1 cellular context compared by ENCODE assay signal in the genomic region with DNA sequence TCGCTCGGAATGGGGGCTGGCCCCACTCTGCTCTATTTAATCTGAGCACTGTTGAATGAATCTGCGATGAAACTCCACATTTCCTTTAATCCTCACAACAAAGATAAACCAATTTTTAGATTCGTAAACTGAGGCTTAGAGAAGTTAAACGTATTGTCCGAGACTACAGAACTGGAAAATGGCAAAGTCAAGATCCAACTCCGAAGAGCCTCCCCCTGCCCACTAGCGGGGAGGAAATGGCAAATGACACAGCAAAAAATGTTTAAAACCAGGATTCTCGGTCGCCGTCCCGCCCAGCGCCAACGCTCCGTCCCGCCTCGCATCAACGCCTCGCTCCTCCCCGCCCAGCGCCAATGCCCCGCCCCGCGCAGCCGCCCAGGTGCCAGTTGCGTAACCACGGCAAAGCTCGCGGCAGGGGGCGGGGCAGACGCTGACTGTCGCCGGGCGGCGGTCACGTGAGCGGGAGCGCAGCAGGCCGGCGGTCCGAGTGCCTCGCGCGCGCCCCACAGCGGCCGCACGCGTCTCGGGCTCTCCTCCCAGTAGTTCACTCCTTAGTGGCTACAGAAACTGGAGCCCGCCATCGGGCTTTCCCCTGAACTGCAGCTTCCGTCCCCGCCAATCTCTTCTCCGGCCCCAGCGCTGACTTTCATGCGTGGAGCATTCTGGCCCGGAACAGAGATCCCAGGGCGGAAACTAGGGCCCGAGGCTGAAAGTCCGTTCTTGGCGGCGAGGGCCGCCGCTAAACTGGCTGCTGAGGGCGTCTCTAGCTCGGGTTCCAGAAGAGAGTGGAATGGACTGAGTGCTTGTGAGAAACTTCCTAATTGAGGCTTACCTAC.
TF ChIP-seq lines count a peak whose summit lies in the region.

No MANE protein-coding gene starts in this region.

TF ChIP-seq in HepG2, 621 proteins besides CTCF, POLR2A, EP300 and RAD21 (continued from another document and continues in another):
- TF ChIP-seq, protein P1, sequence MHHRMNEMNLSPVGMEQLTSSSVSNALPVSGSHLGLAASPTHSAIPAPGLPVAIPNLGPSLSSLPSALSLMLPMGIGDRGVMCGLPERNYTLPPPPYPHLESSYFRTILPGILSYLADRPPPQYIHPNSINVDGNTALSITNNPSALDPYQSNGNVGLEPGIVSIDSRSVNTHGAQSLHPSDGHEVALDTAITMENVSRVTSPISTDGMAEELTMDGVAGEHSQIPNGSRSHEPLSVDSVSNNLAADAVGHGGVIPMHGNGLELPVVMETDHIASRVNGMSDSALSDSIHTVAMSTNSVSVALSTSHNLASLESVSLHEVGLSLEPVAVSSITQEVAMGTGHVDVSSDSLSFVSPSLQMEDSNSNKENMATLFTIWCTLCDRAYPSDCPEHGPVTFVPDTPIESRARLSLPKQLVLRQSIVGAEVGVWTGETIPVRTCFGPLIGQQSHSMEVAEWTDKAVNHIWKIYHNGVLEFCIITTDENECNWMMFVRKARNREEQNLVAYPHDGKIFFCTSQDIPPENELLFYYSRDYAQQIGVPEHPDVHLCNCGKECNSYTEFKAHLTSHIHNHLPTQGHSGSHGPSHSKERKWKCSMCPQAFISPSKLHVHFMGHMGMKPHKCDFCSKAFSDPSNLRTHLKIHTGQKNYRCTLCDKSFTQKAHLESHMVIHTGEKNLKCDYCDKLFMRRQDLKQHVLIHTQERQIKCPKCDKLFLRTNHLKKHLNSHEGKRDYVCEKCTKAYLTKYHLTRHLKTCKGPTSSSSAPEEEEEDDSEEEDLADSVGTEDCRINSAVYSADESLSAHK (CRISPR knock-in tag; IDR thresholded peaks at IDR 0.05; ENCODE audit: borderline replicate concordance): no peak
- TF ChIP-seq CCAR2 (optimal IDR thresholded peaks at IDR 0.05; ENCODE audit: low read depth, low read length) (no peak), SRY (CRISPR knock-in tag; IDR thresholded peaks at IDR 0.05) (0 out of 2 replicates have a peak, but pooled peaks have one; percentile 13), MIER3 (CRISPR knock-in tag; IDR thresholded peaks at IDR 0.05; ENCODE audit: borderline replicate concordance) (peak; percentile 89), ZNF776 (CRISPR knock-in tag; IDR thresholded peaks at IDR 0.05) (peak; percentile 47), ZNF652 (CRISPR knock-in tag; IDR thresholded peaks at IDR 0.05; ENCODE audit: borderline replicate concordance, low read depth) (peak; percentile 75; the same call in 1 of the 2 replicates), ZNF496 (CRISPR knock-in tag; IDR thresholded peaks at IDR 0.05; ENCODE audit: insufficient replicate concordance) (no peak), ZNF703 (CRISPR knock-in tag; IDR thresholded peaks at IDR 0.05; ENCODE audit: borderline replicate concordance) (no peak), ISX (CRISPR knock-in tag; conservative IDR thresholded peaks at IDR 0.05) (0 out of 2 replicates have a peak, but pooled peaks have one; percentile 47), RXRB (CRISPR knock-in tag; IDR thresholded peaks at IDR 0.05; ENCODE audit: borderline replicate concordance) (peak; percentile 57; the same call in 1 of the 2 replicates), MTA3 (CRISPR knock-in tag; IDR thresholded peaks at IDR 0.05) (no peak), ZSCAN21 (CRISPR knock-in tag; IDR thresholded peaks at IDR 0.05; ENCODE audit: borderline replicate concordance) (peak; percentile 86; the same call in 1 of the 2 replicates), MED13 (CRISPR knock-in tag; IDR thresholded peaks at IDR 0.05) (no peak), BCL6 (CRISPR knock-in tag; IDR thresholded peaks at IDR 0.05) (peak; percentile 31; the same call in 1 of the 2 replicates), CENPX (CRISPR knock-in tag; IDR thresholded peaks at IDR 0.05) (no peak), SIN3B (IDR thresholded peaks at IDR 0.05; ENCODE audit: low read length) (no peak), SIX4 (CRISPR knock-in tag; IDR thresholded peaks at IDR 0.05) (no peak), ZBTB1 (CRISPR knock-in tag; IDR thresholded peaks at IDR 0.05; ENCODE audit: borderline replicate concordance) (no peak), ZNF432 (CRISPR knock-in tag; IDR thresholded peaks at IDR 0.05; ENCODE audit: borderline replicate concordance) (no peak), ZNF224 (CRISPR knock-in tag; IDR thresholded peaks at IDR 0.05) (no peak), HHEX (CRISPR knock-in tag; IDR thresholded peaks at IDR 0.05) (no peak; the same call in 1 of the 2 replicates), ZNF207 (IDR thresholded peaks at IDR 0.05; ENCODE audit: borderline replicate concordance) (no peak), ZBTB7A (CRISPR knock-in tag; IDR thresholded peaks at IDR 0.05) (no peak), MEIS1 (CRISPR knock-in tag; IDR thresholded peaks at IDR 0.05; ENCODE audit: borderline replicate concordance) (peak; percentile 85), MYNN (CRISPR knock-in tag; IDR thresholded peaks at IDR 0.05; ENCODE audit: low read depth) (no peak), NFIC (IDR thresholded peaks at IDR 0.05; ENCODE audit: low read length) (peak; percentile 27; the same call in 1 of the 2 replicates), ZNF589 (CRISPR knock-in tag; conservative IDR thresholded peaks at IDR 0.05) (peak; percentile 70), CEBPB (IDR thresholded peaks at IDR 0.05; ENCODE audit: borderline replicate concordance, low read depth, low read length) (peak; percentile 100), GATAD1 (CRISPR knock-in tag; IDR thresholded peaks at IDR 0.05) (peak; percentile 67), MBNL3 (CRISPR knock-in tag; conservative IDR thresholded peaks at IDR 0.05) (no peak), KLF12 (CRISPR knock-in tag; IDR thresholded peaks at IDR 0.05; ENCODE audit: borderline replicate concordance) (peak; percentile 88; the same call in 1 of the 2 replicates)
- TF ChIP-seq, protein P2, sequence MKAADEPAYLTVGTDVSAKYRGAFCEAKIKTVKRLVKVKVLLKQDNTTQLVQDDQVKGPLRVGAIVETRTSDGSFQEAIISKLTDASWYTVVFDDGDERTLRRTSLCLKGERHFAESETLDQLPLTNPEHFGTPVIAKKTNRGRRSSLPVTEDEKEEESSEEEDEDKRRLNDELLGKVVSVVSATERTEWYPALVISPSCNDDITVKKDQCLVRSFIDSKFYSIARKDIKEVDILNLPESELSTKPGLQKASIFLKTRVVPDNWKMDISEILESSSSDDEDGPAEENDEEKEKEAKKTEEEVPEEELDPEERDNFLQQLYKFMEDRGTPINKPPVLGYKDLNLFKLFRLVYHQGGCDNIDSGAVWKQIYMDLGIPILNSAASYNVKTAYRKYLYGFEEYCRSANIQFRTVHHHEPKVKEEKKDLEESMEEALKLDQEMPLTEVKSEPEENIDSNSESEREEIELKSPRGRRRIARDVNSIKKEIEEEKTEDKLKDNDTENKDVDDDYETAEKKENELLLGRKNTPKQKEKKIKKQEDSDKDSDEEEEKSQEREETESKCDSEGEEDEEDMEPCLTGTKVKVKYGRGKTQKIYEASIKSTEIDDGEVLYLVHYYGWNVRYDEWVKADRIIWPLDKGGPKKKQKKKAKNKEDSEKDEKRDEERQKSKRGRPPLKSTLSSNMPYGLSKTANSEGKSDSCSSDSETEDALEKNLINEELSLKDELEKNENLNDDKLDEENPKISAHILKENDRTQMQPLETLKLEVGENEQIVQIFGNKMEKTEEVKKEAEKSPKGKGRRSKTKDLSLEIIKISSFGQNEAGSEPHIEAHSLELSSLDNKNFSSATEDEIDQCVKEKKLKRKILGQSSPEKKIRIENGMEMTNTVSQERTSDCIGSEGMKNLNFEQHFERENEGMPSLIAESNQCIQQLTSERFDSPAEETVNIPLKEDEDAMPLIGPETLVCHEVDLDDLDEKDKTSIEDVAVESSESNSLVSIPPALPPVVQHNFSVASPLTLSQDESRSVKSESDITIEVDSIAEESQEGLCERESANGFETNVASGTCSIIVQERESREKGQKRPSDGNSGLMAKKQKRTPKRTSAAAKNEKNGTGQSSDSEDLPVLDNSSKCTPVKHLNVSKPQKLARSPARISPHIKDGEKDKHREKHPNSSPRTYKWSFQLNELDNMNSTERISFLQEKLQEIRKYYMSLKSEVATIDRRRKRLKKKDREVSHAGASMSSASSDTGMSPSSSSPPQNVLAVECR (CRISPR knock-in tag; IDR thresholded peaks at IDR 0.05; ENCODE audit: borderline replicate concordance): peak; percentile 90; the same call in 1 of the 2 replicates
- TF ChIP-seq, protein P3, sequence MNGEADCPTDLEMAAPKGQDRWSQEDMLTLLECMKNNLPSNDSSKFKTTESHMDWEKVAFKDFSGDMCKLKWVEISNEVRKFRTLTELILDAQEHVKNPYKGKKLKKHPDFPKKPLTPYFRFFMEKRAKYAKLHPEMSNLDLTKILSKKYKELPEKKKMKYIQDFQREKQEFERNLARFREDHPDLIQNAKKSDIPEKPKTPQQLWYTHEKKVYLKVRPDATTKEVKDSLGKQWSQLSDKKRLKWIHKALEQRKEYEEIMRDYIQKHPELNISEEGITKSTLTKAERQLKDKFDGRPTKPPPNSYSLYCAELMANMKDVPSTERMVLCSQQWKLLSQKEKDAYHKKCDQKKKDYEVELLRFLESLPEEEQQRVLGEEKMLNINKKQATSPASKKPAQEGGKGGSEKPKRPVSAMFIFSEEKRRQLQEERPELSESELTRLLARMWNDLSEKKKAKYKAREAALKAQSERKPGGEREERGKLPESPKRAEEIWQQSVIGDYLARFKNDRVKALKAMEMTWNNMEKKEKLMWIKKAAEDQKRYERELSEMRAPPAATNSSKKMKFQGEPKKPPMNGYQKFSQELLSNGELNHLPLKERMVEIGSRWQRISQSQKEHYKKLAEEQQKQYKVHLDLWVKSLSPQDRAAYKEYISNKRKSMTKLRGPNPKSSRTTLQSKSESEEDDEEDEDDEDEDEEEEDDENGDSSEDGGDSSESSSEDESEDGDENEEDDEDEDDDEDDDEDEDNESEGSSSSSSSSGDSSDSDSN (CRISPR knock-in tag; IDR thresholded peaks at IDR 0.05): peak; percentile 89
- TF ChIP-seq, protein P4, sequence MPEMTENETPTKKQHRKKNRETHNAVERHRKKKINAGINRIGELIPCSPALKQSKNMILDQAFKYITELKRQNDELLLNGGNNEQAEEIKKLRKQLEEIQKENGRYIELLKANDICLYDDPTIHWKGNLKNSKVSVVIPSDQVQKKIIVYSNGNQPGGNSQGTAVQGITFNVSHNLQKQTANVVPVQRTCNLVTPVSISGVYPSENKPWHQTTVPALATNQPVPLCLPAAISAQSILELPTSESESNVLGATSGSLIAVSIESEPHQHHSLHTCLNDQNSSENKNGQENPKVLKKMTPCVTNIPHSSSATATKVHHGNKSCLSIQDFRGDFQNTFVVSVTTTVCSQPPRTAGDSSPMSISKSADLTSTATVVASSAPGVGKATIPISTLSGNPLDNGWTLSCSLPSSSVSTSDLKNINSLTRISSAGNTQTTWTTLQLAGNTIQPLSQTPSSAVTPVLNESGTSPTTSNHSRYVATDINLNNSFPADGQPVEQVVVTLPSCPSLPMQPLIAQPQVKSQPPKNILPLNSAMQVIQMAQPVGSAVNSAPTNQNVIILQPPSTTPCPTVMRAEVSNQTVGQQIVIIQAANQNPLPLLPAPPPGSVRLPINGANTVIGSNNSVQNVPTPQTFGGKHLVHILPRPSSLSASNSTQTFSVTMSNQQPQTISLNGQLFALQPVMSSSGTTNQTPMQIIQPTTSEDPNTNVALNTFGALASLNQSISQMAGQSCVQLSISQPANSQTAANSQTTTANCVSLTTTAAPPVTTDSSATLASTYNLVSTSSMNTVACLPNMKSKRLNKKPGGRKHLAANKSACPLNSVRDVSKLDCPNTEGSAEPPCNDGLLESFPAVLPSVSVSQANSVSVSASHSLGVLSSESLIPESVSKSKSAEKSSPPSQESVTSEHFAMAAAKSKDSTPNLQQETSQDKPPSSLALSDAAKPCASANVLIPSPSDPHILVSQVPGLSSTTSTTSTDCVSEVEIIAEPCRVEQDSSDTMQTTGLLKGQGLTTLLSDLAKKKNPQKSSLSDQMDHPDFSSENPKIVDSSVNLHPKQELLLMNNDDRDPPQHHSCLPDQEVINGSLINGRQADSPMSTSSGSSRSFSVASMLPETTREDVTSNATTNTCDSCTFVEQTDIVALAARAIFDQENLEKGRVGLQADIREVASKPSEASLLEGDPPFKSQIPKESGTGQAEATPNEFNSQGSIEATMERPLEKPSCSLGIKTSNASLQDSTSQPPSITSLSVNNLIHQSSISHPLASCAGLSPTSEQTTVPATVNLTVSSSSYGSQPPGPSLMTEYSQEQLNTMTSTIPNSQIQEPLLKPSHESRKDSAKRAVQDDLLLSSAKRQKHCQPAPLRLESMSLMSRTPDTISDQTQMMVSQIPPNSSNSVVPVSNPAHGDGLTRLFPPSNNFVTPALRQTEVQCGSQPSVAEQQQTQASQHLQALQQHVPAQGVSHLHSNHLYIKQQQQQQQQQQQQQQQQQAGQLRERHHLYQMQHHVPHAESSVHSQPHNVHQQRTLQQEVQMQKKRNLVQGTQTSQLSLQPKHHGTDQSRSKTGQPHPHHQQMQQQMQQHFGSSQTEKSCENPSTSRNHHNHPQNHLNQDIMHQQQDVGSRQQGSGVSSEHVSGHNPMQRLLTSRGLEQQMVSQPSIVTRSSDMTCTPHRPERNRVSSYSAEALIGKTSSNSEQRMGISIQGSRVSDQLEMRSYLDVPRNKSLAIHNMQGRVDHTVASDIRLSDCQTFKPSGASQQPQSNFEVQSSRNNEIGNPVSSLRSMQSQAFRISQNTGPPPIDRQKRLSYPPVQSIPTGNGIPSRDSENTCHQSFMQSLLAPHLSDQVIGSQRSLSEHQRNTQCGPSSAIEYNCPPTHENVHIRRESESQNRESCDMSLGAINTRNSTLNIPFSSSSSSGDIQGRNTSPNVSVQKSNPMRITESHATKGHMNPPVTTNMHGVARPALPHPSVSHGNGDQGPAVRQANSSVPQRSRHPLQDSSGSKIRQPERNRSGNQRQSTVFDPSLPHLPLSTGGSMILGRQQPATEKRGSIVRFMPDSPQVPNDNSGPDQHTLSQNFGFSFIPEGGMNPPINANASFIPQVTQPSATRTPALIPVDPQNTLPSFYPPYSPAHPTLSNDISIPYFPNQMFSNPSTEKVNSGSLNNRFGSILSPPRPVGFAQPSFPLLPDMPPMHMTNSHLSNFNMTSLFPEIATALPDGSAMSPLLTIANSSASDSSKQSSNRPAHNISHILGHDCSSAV (CRISPR knock-in tag; IDR thresholded peaks at IDR 0.05; ENCODE audit: borderline replicate concordance): 0 out of 2 replicates have a peak, but pooled peaks have one; percentile 53
- TF ChIP-seq, protein P5, sequence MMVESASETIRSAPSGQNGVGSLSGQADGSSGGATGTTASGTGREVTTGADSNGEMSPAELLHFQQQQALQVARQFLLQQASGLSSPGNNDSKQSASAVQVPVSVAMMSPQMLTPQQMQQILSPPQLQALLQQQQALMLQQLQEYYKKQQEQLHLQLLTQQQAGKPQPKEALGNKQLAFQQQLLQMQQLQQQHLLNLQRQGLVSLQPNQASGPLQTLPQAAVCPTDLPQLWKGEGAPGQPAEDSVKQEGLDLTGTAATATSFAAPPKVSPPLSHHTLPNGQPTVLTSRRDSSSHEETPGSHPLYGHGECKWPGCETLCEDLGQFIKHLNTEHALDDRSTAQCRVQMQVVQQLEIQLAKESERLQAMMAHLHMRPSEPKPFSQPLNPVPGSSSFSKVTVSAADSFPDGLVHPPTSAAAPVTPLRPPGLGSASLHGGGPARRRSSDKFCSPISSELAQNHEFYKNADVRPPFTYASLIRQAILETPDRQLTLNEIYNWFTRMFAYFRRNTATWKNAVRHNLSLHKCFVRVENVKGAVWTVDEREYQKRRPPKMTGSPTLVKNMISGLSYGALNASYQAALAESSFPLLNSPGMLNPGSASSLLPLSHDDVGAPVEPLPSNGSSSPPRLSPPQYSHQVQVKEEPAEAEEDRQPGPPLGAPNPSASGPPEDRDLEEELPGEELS (CRISPR knock-in tag; IDR thresholded peaks at IDR 0.05): peak; percentile 74
- TF ChIP-seq, protein P6, sequence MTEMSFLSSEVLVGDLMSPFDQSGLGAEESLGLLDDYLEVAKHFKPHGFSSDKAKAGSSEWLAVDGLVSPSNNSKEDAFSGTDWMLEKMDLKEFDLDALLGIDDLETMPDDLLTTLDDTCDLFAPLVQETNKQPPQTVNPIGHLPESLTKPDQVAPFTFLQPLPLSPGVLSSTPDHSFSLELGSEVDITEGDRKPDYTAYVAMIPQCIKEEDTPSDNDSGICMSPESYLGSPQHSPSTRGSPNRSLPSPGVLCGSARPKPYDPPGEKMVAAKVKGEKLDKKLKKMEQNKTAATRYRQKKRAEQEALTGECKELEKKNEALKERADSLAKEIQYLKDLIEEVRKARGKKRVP (CRISPR knock-in tag; IDR thresholded peaks at IDR 0.05): peak in 1 of 2 experiments; percentile 80; a peak in 2 of 4 replicates
